In genomic region chr17:81462506-81463125, GRCh38 we compare ENCODE assay signal across 29 cellular contexts.
"Had no signal": no experiment of that assay in that cellular context is flagged by ENCODE, and none has a peak within 500 bp of the region (broad histone marks: within the 10 kb centered on the region; RNA-seq: fewer than 3 reads in every experiment).

No MANE protein-coding gene starts in this region.

- H3K4me3 ChIP-seq: coronary artery, dorsolateral prefrontal cortex had no signal

- H3K27me3 ChIP-seq: brain microvascular endothelial cell, dorsolateral prefrontal cortex had no signal

- H3K27ac Mint-ChIP-seq: activated CD4-positive, alpha-beta memory T cell treated with anti-CD3 and anti-CD28 coated beads for 36 hours; activated CD4-positive, alpha-beta T cell treated with anti-CD3 and anti-CD28 coated beads for 36 hours; activated CD4-positive, alpha-beta T cell treated with anti-CD3 and anti-CD28 coated beads, Interleukin-2, amount 10 ng/mL, durations not matched to agents 24 days and 14 days; activated naive CD8-positive, alpha-beta T cell; activated T-helper 17 cell treated with anti-CD3 and anti-CD28 coated beads, Interleukin-2, amount 50 U/mL, for 72 hours; dendritic cell treated with granulocyte-macrophage colony-stimulating factor and Interleukin-4, amounts not matched to agents 40 ng/mL and 50 ng/mL, for 4 days; endodermal cell had no signal

- H3K4me1 Mint-ChIP-seq: activated CD4-positive, alpha-beta T cell treated with anti-CD3 and anti-CD28 coated beads for 36 hours; activated CD4-positive, alpha-beta T cell treated with anti-CD3 and anti-CD28 coated beads, Interleukin-2, amount 10 ng/mL, durations not matched to agents 24 days and 14 days; activated T-helper 17 cell treated with anti-CD3 and anti-CD28 coated beads, Interleukin-2, amount 50 U/mL, for 72 hours; central memory CD8-positive, alpha-beta T cell; endodermal cell had no signal

- H3K36me3 Mint-ChIP-seq: activated CD4-positive, alpha-beta memory T cell treated with anti-CD3 and anti-CD28 coated beads for 36 hours; activated naive CD8-positive, alpha-beta T cell had no signal

- H3K9me3 Mint-ChIP-seq: activated CD4-positive, alpha-beta memory T cell treated with anti-CD3 and anti-CD28 coated beads for 36 hours; activated CD4-positive, alpha-beta T cell treated with anti-CD3 and anti-CD28 coated beads, Interleukin-2, amount 10 ng/mL, durations not matched to agents 24 days and 14 days; activated T-cell treated with anti-CD3 and anti-CD28 coated beads, Interleukin-2, amount 50 U/mL, for 4 hours; activated T-helper 17 cell treated with anti-CD3 and anti-CD28 coated beads, Interleukin-2, amount 50 U/mL, for 72 hours; central memory CD8-positive, alpha-beta T cell; dendritic cell treated with granulocyte-macrophage colony-stimulating factor and Interleukin-4, amounts not matched to agents 40 ng/mL and 50 ng/mL, for 4 days; endodermal cell had no signal

- FAIRE-seq: astrocyte, bronchial epithelial cell, frontal cortex had no signal

- H3K27ac ChIP-seq: brain microvascular endothelial cell, coronary artery, dorsolateral prefrontal cortex had no signal

- H3K4me3 Mint-ChIP-seq: activated CD4-positive, alpha-beta memory T cell treated with anti-CD3 and anti-CD28 coated beads for 36 hours; activated CD4-positive, alpha-beta T cell treated with anti-CD3 and anti-CD28 coated beads for 36 hours; activated CD4-positive, alpha-beta T cell treated with anti-CD3 and anti-CD28 coated beads, Interleukin-2, amount 10 ng/mL, durations not matched to agents 24 days and 14 days; activated naive CD8-positive, alpha-beta T cell; activated T-cell treated with anti-CD3 and anti-CD28 coated beads, Interleukin-2, amount 50 U/mL, for 4 hours; activated T-helper 17 cell treated with anti-CD3 and anti-CD28 coated beads, Interleukin-2, amount 50 U/mL, for 72 hours; central memory CD8-positive, alpha-beta T cell; dendritic cell treated with granulocyte-macrophage colony-stimulating factor and Interleukin-4, amounts not matched to agents 40 ng/mL and 50 ng/mL, for 4 days; endodermal cell had no signal

- H3K36me3 ChIP-seq: brain microvascular endothelial cell had no signal

- DNase-seq: activated CD4-positive, alpha-beta memory T cell treated with anti-CD3 and anti-CD28 coated beads for 36 hours; activated CD4-positive, alpha-beta T cell treated with anti-CD3 and anti-CD28 coated beads for 36 hours; activated CD4-positive, alpha-beta T cell treated with anti-CD3 and anti-CD28 coated beads, Interleukin-2, amount 10 ng/mL, durations not matched to agents 24 days and 14 days; activated CD4-positive, CD25-positive, alpha-beta regulatory T cell; activated CD4-positive, CD25-positive, alpha-beta regulatory T cell treated with anti-CD3 and anti-CD28 coated beads, Interleukin-2, amount 50 U/mL, for 72 hours; activated CD8-positive, alpha-beta memory T cell treated with anti-CD3 and anti-CD28 coated beads, Interleukin-2, amount 50 U/mL, for 48 hours; activated effector memory CD4-positive, alpha-beta T cell treated with Interleukin-2 at 50 U/mL for 16 hours; activated gamma-delta T cell treated with Interleukin-2 at 50 U/mL for 16 hours; activated naive CD4-positive, alpha-beta T cell treated with anti-CD3 and anti-CD28 coated beads, Interleukin-2, amount 50 U/mL, for 16 hours; activated naive CD4-positive, alpha-beta T cell treated with Interleukin-2 at 50 U/mL for 16 hours; activated T-cell treated with anti-CD3 and anti-CD28 coated beads, Interleukin-2, amount 50 U/mL, for 4 hours; amniotic stem cell; anterior cingulate cortex; brain microvascular endothelial cell; effector memory CD4-positive, alpha-beta T cell; endodermal cell; foreskin fibroblast; head of caudate nucleus; T-helper 2 cell had no signal

- ATAC-seq: activated CD4-positive, alpha-beta T cell treated with anti-CD3 and anti-CD28 coated beads for 36 hours; activated T-cell treated with anti-CD3 and anti-CD28 coated beads, Interleukin-2, amount 50 U/mL, for 4 hours; activated T-helper 17 cell treated with anti-CD3 and anti-CD28 coated beads, Interleukin-2, amount 50 U/mL, for 72 hours; esophagus mucosa had no signal
